Comparison of ENCODE assay signal across 8 cellular contexts in genomic region chr9:111621895-111622480, GRCh38. TPM values are rescaled to one million over a fixed set of nuclear protein-coding genes. Genes with fewer than 3 reads are reported as not detected.
DNase-seq lines count a peak whose midpoint lies in the region; ATAC-seq lines count a peak whose summit lies in the region.

No MANE protein-coding gene starts in this region.

- DNase-seq in activated naive CD4-positive, alpha-beta T cell treated with anti-CD3 and anti-CD28 coated beads for 36 hours = peak; percentile 46
- no peak for DNase-seq in activated naive CD4-positive, alpha-beta T cell (lab: John Stamatoyannopoulos, UW)
- peak; percentile 48 for DNase-seq in LHCN-M2 (ENCODE audit: low read depth)
- peak; percentile 63 for DNase-seq in adipocyte (ENCODE audit: low read depth)
- peak; percentile 32 for DNase-seq in iPS-NIHi11 (ENCODE audit: low spot score)
- peak; percentile 62 for DNase-seq in superior temporal gyrus (ENCODE audit: extremely low spot score)
- no peak for DNase-seq in NCI-H2171 (lab: John Stamatoyannopoulos, UW)

- CTCF ChIA-PET in activated naive CD4-positive, alpha-beta T cell treated with anti-CD3 and anti-CD28 coated beads for 36 hours (lab: Charles Lee) = interaction anchor here (0.6 to 2.9 kb wide), 9 partner anchors 9 to 964 kb away, joined by 3 to 20 read pairs (median 5); partner anchors contain the start of genes DNAJC25 and PTGR1

- no peaks in the 10 kb centered on the region for H3K4me1 Mint-ChIP-seq in activated naive CD4-positive, alpha-beta T cell treated with anti-CD3 and anti-CD28 coated beads for 36 hours (ENCODE audit: low read depth)

- peaks cover 23% of the 10 kb centered on the region for H3K4me1 ChIP-seq in adipocyte (ENCODE audit: control insufficient read depth, insufficient read depth, low read length)

- no peaks in the 10 kb centered on the region for H3K9me3 Mint-ChIP-seq in activated naive CD4-positive, alpha-beta T cell treated with anti-CD3 and anti-CD28 coated beads for 36 hours

- ATAC-seq in HG02642 (IDR thresholded peaks at IDR 0.05; ENCODE audit: poor library complexity, unreplicated experiment) = no peak

- H3K9me3 ChIP-seq in adipocyte (ENCODE audit: control insufficient read depth, low read length) = no peaks in the 10 kb centered on the region

- H3K9ac ChIP-seq in adipocyte (ENCODE audit: low read length) = peak overlapping the region; percentile 61

- no peaks in the 10 kb centered on the region for H3K36me3 Mint-ChIP-seq in activated naive CD4-positive, alpha-beta T cell treated with anti-CD3 and anti-CD28 coated beads for 36 hours (ENCODE audit: low read depth)

- no peak overlapping the region for H3K4me3 Mint-ChIP-seq in activated naive CD4-positive, alpha-beta T cell treated with anti-CD3 and anti-CD28 coated beads for 36 hours

- H3K27me3 ChIP-seq in adipocyte (replicated peaks; ENCODE audit: control insufficient read depth, insufficient read depth, low read length) = no peaks in the 10 kb centered on the region

- no peak overlapping the region for H3K4me3 ChIP-seq in adipocyte (ENCODE audit: low read length)

- no peak overlapping the region for H3K27ac Mint-ChIP-seq in activated naive CD4-positive, alpha-beta T cell treated with anti-CD3 and anti-CD28 coated beads for 36 hours

- intact Hi-C loops in activated naive CD4-positive, alpha-beta T cell treated with anti-CD3 and anti-CD28 coated beads for 36 hours (cut with micrococcal nuclease) = loop anchor here (2.0 kb wide), 1 partner anchor 23 kb away; the partner anchor contains the start of gene PTGR1

- peaks cover 9% of the 10 kb centered on the region for H3K27me3 Mint-ChIP-seq in activated naive CD4-positive, alpha-beta T cell treated with anti-CD3 and anti-CD28 coated beads for 36 hours (ENCODE audit: low read depth)

- H3K36me3 ChIP-seq in adipocyte (ENCODE audit: control insufficient read depth, insufficient read depth, low read length, severe bottlenecking) = no peaks in the 10 kb centered on the region

RNA-seq across cellular contexts. Expression of gene DNAJC25, which starts 9.1 kb away (rescaled TPM):
- total RNA-seq in activated naive CD4-positive, alpha-beta T cell treated with anti-CD3 and anti-CD28 coated beads for 36 hours = 1 to 10 TPM; 3.4 to 3.9 TPM
- 9.0 and 12.9 TPM in 2 replicates for total RNA-seq in LHCN-M2 (2014; rRNA removed)
- polyA plus RNA-seq in LHCN-M2 (2012) = 4.2 TPM

RNA-seq across cellular contexts. Expression of gene PTGR1, which starts 22.5 kb away (rescaled TPM):
- 1 to 10 TPM; 1.1 to 1.6 TPM for total RNA-seq in activated naive CD4-positive, alpha-beta T cell treated with anti-CD3 and anti-CD28 coated beads for 36 hours
- 82.7 and 89.7 TPM in 2 replicates for total RNA-seq in LHCN-M2 (2014; rRNA removed)
- 93.9 TPM for polyA plus RNA-seq in LHCN-M2 (2012)

RNA-seq across cellular contexts. Expression of gene GNG10, which starts 39.4 kb away (rescaled TPM):
- 10 to 100 TPM; 20.6 to 21.1 TPM for total RNA-seq in activated naive CD4-positive, alpha-beta T cell treated with anti-CD3 and anti-CD28 coated beads for 36 hours
- total RNA-seq in LHCN-M2 (2014; rRNA removed) = 117 and 122 TPM in 2 replicates
- polyA plus RNA-seq in LHCN-M2 (2012) = 32.5 TPM

Comparison
In these comparisons a context has a peak if more than half of its experiments do, and no peak if none do; other contexts are left out.
1. DNase-seq: peak in activated naive CD4-positive, alpha-beta T cell treated with anti-CD3 and anti-CD28 coated beads for 36 hours (single experiment), LHCN-M2 (single experiment), adipocyte (single experiment), iPS-NIHi11 (single experiment) and superior temporal gyrus (single experiment); none in activated naive CD4-positive, alpha-beta T cell (0 of 4) and NCI-H2171 (single experiment).
2. RNA of gene PTGR1, which starts 22.5 kb away (total RNA-seq): 82.7 to 89.7 TPM in LHCN-M2; 1.1 to 1.6 TPM in activated naive CD4-positive, alpha-beta T cell treated with anti-CD3 and anti-CD28 coated beads for 36 hours; every median in the first group is over 10 times any median in the second.